In genomic region chr22:39996732-39997131, GRCh38 we compare ENCODE assay signal across 18 cellular contexts. TPM values are rescaled to one million over a fixed set of nuclear protein-coding genes. Genes with fewer than 3 reads are reported as not detected.
DNase-seq lines count a peak whose midpoint lies in the region; ATAC-seq and TF ChIP-seq lines count a peak whose summit lies in the region.
"Had no signal": no experiment of that assay in that cellular context is flagged by ENCODE, and none has a peak within 500 bp of the region (broad histone marks: within the 10 kb centered on the region; RNA-seq: fewer than 3 reads in every experiment).

No MANE protein-coding gene starts in this region.

- H3K9me3 ChIP-seq in left ventricle myocardium inferior (replicated peaks) (no peaks in the 10 kb centered on the region), vagina (no peaks in the 10 kb centered on the region)

- no peak overlapping the region for H4K8ac ChIP-seq in mesendoderm (ENCODE audit: low read depth, low read length)

- no peak for TF ChIP-seq POLR2A in vagina (IDR thresholded peaks at IDR 0.05)

- no CpG with 5 or more reads among the region's 3 CpGs for WGBS in mesendoderm (ENCODE audit: extremely low coverage, insufficient coverage, low lambda C conversion rate)

- H2BK15ac ChIP-seq in mesendoderm (replicated peaks; ENCODE audit: low read depth), result no peak overlapping the region

- peaks cover 46% of the 10 kb centered on the region for H3K4me1 ChIP-seq in left ventricle myocardium inferior
- H3K4me1 ChIP-seq in mesendoderm (ENCODE audit: control insufficient read depth, low read depth, low read length), result peaks cover 38% of the 10 kb centered on the region
- peaks cover 36% of the 10 kb centered on the region for H3K4me1 ChIP-seq in vagina

- DNase-seq in left ventricle myocardium inferior, result no peak
- DNase-seq in Right ventricle myocardium inferior (ENCODE audit: missing footprints), result no peak
- peak; percentile 19 for DNase-seq in dermis blood vessel endothelial cell
- DNase-seq in mesendoderm, result no peak
- DNase-seq in vagina (ENCODE audit: extremely low spot score in 2 of 2), result no peak
- DNase-seq in left colon, result no peak
- no peak for DNase-seq in KBM-7
- no peak for DNase-seq in activated CD4-positive, alpha-beta T cell treated with anti-CD3 and anti-CD28 coated beads for 1 hour
- DNase-seq: activated CD4-positive, alpha-beta memory T cell treated with anti-CD3 and anti-CD28 coated beads for 36 hours; activated effector memory CD4-positive, alpha-beta T cell treated with Interleukin-2 at 50 U/mL for 16 hours; DMS 273 treated with DMSO at 0.1 percent for 48 hours; effector memory CD4-positive, alpha-beta T cell; glutamatergic neuron; KG1; NCI-H1930; NCI-H526 treated with DMSO at 0.1 percent for 48 hours had no signal

- H3K4me3 ChIP-seq in left ventricle myocardium inferior (no peak overlapping the region), mesendoderm (ENCODE audit: low read length) (no peak overlapping the region), vagina (peak overlapping the region in 1 of 2 donors; percentile 51)

- H2BK120ac ChIP-seq in mesendoderm (ENCODE audit: low read depth, low read length), result no peak overlapping the region

- peak overlapping the region; percentile 23 for H2AK5ac ChIP-seq in mesendoderm (ENCODE audit: low read length)

- peaks cover 21% of the 10 kb centered on the region for H3K79me1 ChIP-seq in mesendoderm (ENCODE audit: low read length)

- intact Hi-C loops in left ventricle myocardium inferior (cut with micrococcal nuclease), result no loop called here
- intact Hi-C loops in Right ventricle myocardium inferior (cut with DNase I), result no loop called here
- intact Hi-C loops in vagina (cut with DNase I), result no loop called here
- intact Hi-C loops in left colon (cut with DNase I, micrococcal nuclease), result no loop called here

- peaks cover 24% of the 10 kb centered on the region for H3K79me2 ChIP-seq in mesendoderm (ENCODE audit: control insufficient read depth, insufficient read depth, low read length)

- ATAC-seq in Right ventricle myocardium inferior (no peak), left colon (no peak)

- no peak overlapping the region for H4K5ac ChIP-seq in mesendoderm (ENCODE audit: low read length)

- no peak overlapping the region for H3K4ac ChIP-seq in mesendoderm (ENCODE audit: low read depth, low read length)

- no peak overlapping the region for H3K23ac ChIP-seq in mesendoderm (ENCODE audit: low read length)

- H3K9ac ChIP-seq in mesendoderm (ENCODE audit: low read length), result peak overlapping the region; percentile 24

- peak overlapping the region; percentile 9 for H3K4me2 ChIP-seq in mesendoderm (ENCODE audit: low read length)

- no peaks in the 10 kb centered on the region for H3K36me3 ChIP-seq in left ventricle myocardium inferior
- H3K36me3 ChIP-seq in mesendoderm (ENCODE audit: control insufficient read depth, insufficient read depth, low read length), result no peaks in the 10 kb centered on the region
- H3K36me3 ChIP-seq in vagina, result no peaks in the 10 kb centered on the region

- H3K27ac ChIP-seq in left ventricle myocardium inferior (replicated peaks) (peak overlapping the region; percentile 49), mesendoderm (ENCODE audit: low read depth, low read length) (no peak overlapping the region), vagina (peak overlapping the region; percentile 47)

- no peak overlapping the region for H2BK5ac ChIP-seq in mesendoderm (ENCODE audit: low read length)

- peak overlapping the region; percentile 28 for H3K18ac ChIP-seq in mesendoderm (ENCODE audit: low read length)

- peak overlapping the region; percentile 49 for H3K56ac ChIP-seq in mesendoderm (ENCODE audit: low read length)

- in situ Hi-C loops in KBM-7 (cut with MboI; ENCODE audit: low pct_unique_long_range_greater_than_20kb, low sequenced_read_pairs), result no loop called here

- no peak for TF ChIP-seq CTCF in left ventricle myocardium inferior (IDR thresholded peaks at IDR 0.05; ENCODE audit: borderline replicate concordance)
- TF ChIP-seq CTCF in vagina (IDR thresholded peaks at IDR 0.05), result no peak

- H3K27me3 ChIP-seq in left ventricle myocardium inferior (ENCODE audit: low read depth), result peaks cover 41% of the 10 kb centered on the region
- H3K27me3 ChIP-seq in mesendoderm (ENCODE audit: insufficient read depth, low read length, poor library complexity), result no peaks in the 10 kb centered on the region
- no peaks in the 10 kb centered on the region for H3K27me3 ChIP-seq in vagina

RNA-seq across cellular contexts. Expression of gene FAM83F, which starts 2.0 kb away (rescaled TPM):
- total RNA-seq in left ventricle myocardium inferior (4.4 TPM), Right ventricle myocardium inferior (6.1 TPM), dermis blood vessel endothelial cell (under 0.01 TPM in 2 replicates), vagina (12.8 TPM), left colon (10 to 100 TPM; 35.3 to 44.3 TPM)
- 8.8 TPM for polyA plus RNA-seq in mesendoderm (2013, experiment 1 of 2)
- 8.1 TPM for polyA plus RNA-seq in mesendoderm (2013, experiment 2 of 2)
- total RNA-seq: A673 had no signal

RNA-seq across cellular contexts. Expression of gene TMA7B, which starts 36.5 kb away (rescaled TPM):
- total RNA-seq in left ventricle myocardium inferior (not detected), Right ventricle myocardium inferior (not detected), dermis blood vessel endothelial cell (not detected in 2 replicates), vagina (1.7 TPM), left colon (not detected)
- polyA plus RNA-seq in mesendoderm (2013, experiment 1 of 2), result not detected
- polyA plus RNA-seq in mesendoderm (2013, experiment 2 of 2), result not detected
- total RNA-seq: A673 had no signal
- polyA plus RNA-seq: liver had no signal
